ENCODE assay signal across 26 cellular contexts in genomic region chr10:17736223-17736622, GRCh38. TPM values are rescaled to one million over a fixed set of nuclear protein-coding genes. Genes with fewer than 3 reads are reported as not detected.
DNase-seq lines count a peak whose midpoint lies in the region; ATAC-seq, FAIRE-seq and TF ChIP-seq lines count a peak whose summit lies in the region.
"Had no signal": no experiment of that assay in that cellular context is flagged by ENCODE, and none has a peak within 500 bp of the region (broad histone marks: within the 10 kb centered on the region; RNA-seq: fewer than 3 reads in every experiment).

No MANE protein-coding gene starts in this region.

- intact Hi-C loops in GM12878 (cut with micrococcal nuclease; ENCODE audit: unreplicated experiment) = loop anchor here (2.0 to 5.0 kb wide), 2 partner anchors 137 to 481 kb away; no protein-coding TSS in a partner anchor

- no peaks in the 10 kb centered on the region for H3K27me3 ChIP-seq in GM12878 (replicated peaks in 1 of 2; ENCODE audit: control insufficient read depth in 2 of 2, insufficient read depth in 2 of 2, low read length in 1 of 2)
- no peaks in the 10 kb centered on the region for H3K27me3 ChIP-seq in mesendoderm (ENCODE audit: insufficient read depth, low read length, poor library complexity)
- no peaks in the 10 kb centered on the region for H3K27me3 ChIP-seq in smooth muscle cell (ENCODE audit: low read depth)
- H3K27me3 ChIP-seq: neutrophil, Peyer's patch, SJCRH30, uterus had no signal

- H3F3A ChIP-seq in smooth muscle cell (ENCODE audit: low read depth) = no peaks in the 10 kb centered on the region

- peak; percentile 28; the same call in 1 of the 2 replicates for TF ChIP-seq CTCF in LNCAP (IDR thresholded peaks at IDR 0.05)
- TF ChIP-seq CTCF in GM12878 (IDR thresholded peaks at IDR 0.05 in 2 of 3, conservative IDR thresholded peaks at IDR 0.05 in 1 of 3; ENCODE audit: control insufficient read depth in 2 of 3, extremely low read depth in 1 of 3, insufficient read depth in 1 of 3, low read depth in 3 of 3, low read length in 3 of 3) = peak in 2 of 3 experiments; percentile 12 to 18; a peak in 2 of 6 replicates
- TF ChIP-seq CTCF in smooth muscle cell (IDR thresholded peaks at IDR 0.05; ENCODE audit: borderline replicate concordance, insufficient read depth, poor library complexity, severe bottlenecking) = no peak

- RAD21 ChIA-PET in GM12878 (lab: Charles Lee; ENCODE audit: unreplicated experiment) = no interaction called here

- H2AFZ ChIP-seq in GM12878 (ENCODE audit: control insufficient read depth, low read depth, low read length) (no peak overlapping the region), smooth muscle cell (ENCODE audit: low read depth) (no peak overlapping the region)

- no peak for TF ChIP-seq EP300 in GM12878 (IDR thresholded peaks at IDR 0.05; ENCODE audit: borderline replicate concordance in 1 of 2, control insufficient read depth in 1 of 2, low read depth in 2 of 2, low read length in 2 of 2)

- no peak overlapping the region for H3K4ac ChIP-seq in mesendoderm (ENCODE audit: low read depth, low read length)

- H3K9ac ChIP-seq in GM12878 (ENCODE audit: control insufficient read depth, insufficient read depth, low read length) (no peak overlapping the region), mesendoderm (ENCODE audit: low read length) (no peak overlapping the region), smooth muscle cell (ENCODE audit: low read depth) (no peak overlapping the region)

- no peak overlapping the region for H3K4me2 ChIP-seq in GM12878 (ENCODE audit: control insufficient read depth, insufficient read depth)
- H3K4me2 ChIP-seq in mesendoderm (ENCODE audit: low read length) = no peak overlapping the region
- H3K4me2 ChIP-seq in smooth muscle cell = no peak overlapping the region

- 88% methylated on average over 2 of the region's 2 CpGs for WGBS in GM12878 (ENCODE audit: insufficient coverage, insufficient replicate concordance, low lambda C conversion rate, missing lambda C conversion rate)
- no CpG with 5 or more reads among the region's 2 CpGs for WGBS in mesendoderm (ENCODE audit: extremely low coverage, insufficient coverage, low lambda C conversion rate)
- WGBS in smooth muscle cell (ENCODE audit: low lambda C conversion rate) = 91% methylated on average over 2 of the region's 2 CpGs

- H2BK5ac ChIP-seq in mesendoderm (ENCODE audit: low read length) = no peak overlapping the region

- no peak overlapping the region for H3K56ac ChIP-seq in mesendoderm (ENCODE audit: low read length)

- SMC1A ChIA-PET in GM12878 (lab: Charles Lee; ENCODE audit: uncharacterized antibody, unreplicated experiment) = interaction anchor here (0.9 to 1.7 kb wide), 2 partner anchors 118 to 577 kb away, joined by 3 read pairs; no protein-coding TSS in a partner anchor

- DNase-seq in ELR (ENCODE audit: low read depth) (peak; percentile 12), GM12878 (ENCODE audit: low read depth, low spot score) (no peak), mesendoderm (peak; percentile 13), smooth muscle cell (lab: John Stamatoyannopoulos, UW; ENCODE audit: unreplicated experiment) (no peak), SKM-1 (lab: John Stamatoyannopoulos, UW; ENCODE audit: unreplicated experiment) (no peak)
- DNase-seq: activated B cell treated with CpG ODN at 0.5 μM for 24 hours; activated CD4-positive, alpha-beta T cell treated with anti-CD3 and anti-CD28 coated beads, Interleukin-2, amount 50 U/mL, for 4 hours; Kasumi-1; mesenchymal stem cell; NCI-H1048; NCI-H187; NCI-H2171 treated with DMSO at 0.1 percent for 48 hours; NCI-H510A treated with DMSO at 0.1 percent for 48 hours; Peyer's patch; psoas muscle; SJCRH30; stimulated activated CD4-positive, alpha-beta T cell treated with anti-CD3 and anti-CD28 coated beads, Interleukin-15, amount 100 ng/mL, for 24 hours; stimulated activated naive CD4-positive, alpha-beta T cell; T-helper 1 cell; uterus had no signal

- H3K79me2 ChIP-seq in GM12878 (ENCODE audit: control insufficient read depth, insufficient read depth, low read length) (no peaks in the 10 kb centered on the region), mesendoderm (ENCODE audit: control insufficient read depth, insufficient read depth, low read length) (no peaks in the 10 kb centered on the region), smooth muscle cell (ENCODE audit: low read depth) (no peaks in the 10 kb centered on the region)

- H3K4me1 ChIP-seq in GM12878 (ENCODE audit: control insufficient read depth, insufficient read depth, low read length) = no peaks in the 10 kb centered on the region
- no peaks in the 10 kb centered on the region for H3K4me1 ChIP-seq in mesendoderm (ENCODE audit: control insufficient read depth, low read depth, low read length)
- H3K4me1 ChIP-seq in smooth muscle cell (ENCODE audit: low read depth) = no peaks in the 10 kb centered on the region
- H3K4me1 ChIP-seq: Peyer's patch, SJCRH30, uterus had no signal

- H2BK120ac ChIP-seq in mesendoderm (ENCODE audit: low read depth, low read length) = no peak overlapping the region

- BruUV-seq in GM12878 (replicated peaks; lab: Mats Ljungman, UMichigan) = no TSS peak

- no peaks in the 10 kb centered on the region for H3K79me1 ChIP-seq in mesendoderm (ENCODE audit: low read length)

- no peak overlapping the region for H3K23ac ChIP-seq in mesendoderm (ENCODE audit: low read length)

- H3K27ac ChIP-seq in GM12878 (ENCODE audit: control insufficient read depth, insufficient read depth) = no peak overlapping the region
- no peak overlapping the region for H3K27ac ChIP-seq in mesendoderm (ENCODE audit: low read depth, low read length)
- H3K27ac ChIP-seq in smooth muscle cell (ENCODE audit: low read depth) = no peak overlapping the region
- H3K27ac ChIP-seq: neutrophil, Peyer's patch, psoas muscle, SJCRH30, uterus had no signal

- FAIRE-seq in GM12878 (lab: Jason Lieb, UNC) = no peak
- FAIRE-seq: endometrium, GM19239 had no signal

- H2AK5ac ChIP-seq in mesendoderm (ENCODE audit: low read length) = no peak overlapping the region

- H3K9me3 ChIP-seq in GM12878 (replicated peaks; ENCODE audit: control insufficient read depth, insufficient read depth, low read length) = no peaks in the 10 kb centered on the region
- H3K9me3 ChIP-seq in smooth muscle cell (replicated peaks; ENCODE audit: low read depth) = no peaks in the 10 kb centered on the region
- H3K9me3 ChIP-seq: neutrophil, Peyer's patch, psoas muscle, SJCRH30, uterus had no signal

- no peak overlapping the region for H3K4me3 ChIP-seq in GM12878
- H3K4me3 ChIP-seq in mesendoderm (ENCODE audit: low read length) = no peak overlapping the region
- no peak overlapping the region for H3K4me3 ChIP-seq in smooth muscle cell
- H3K4me3 ChIP-seq: Peyer's patch, psoas muscle, SJCRH30, uterus had no signal

- POLR2A ChIA-PET in GM12878 (lab: Charles Lee) = interaction anchor here (0.9 to 1.5 kb wide), 2 partner anchors 92 to 103 kb away, joined by 3 to 4 read pairs; partner anchors contain the start of gene STAM

- ATAC-seq in GM12878 (peak; percentile 73), GM19467 (IDR thresholded peaks at IDR 0.05; ENCODE audit: unreplicated experiment) (no peak)
- ATAC-seq: activated T-helper 17 cell treated with anti-CD3 and anti-CD28 coated beads, Interleukin-2, amount 50 U/mL, for 72 hours had no signal

- H3K36me3 ChIP-seq in GM12878 (ENCODE audit: control insufficient read depth in 2 of 2, insufficient read depth in 2 of 2, low read length in 1 of 2) = no peaks in the 10 kb centered on the region
- H3K36me3 ChIP-seq in mesendoderm (ENCODE audit: control insufficient read depth, insufficient read depth, low read length) = no peaks in the 10 kb centered on the region
- no peaks in the 10 kb centered on the region for H3K36me3 ChIP-seq in smooth muscle cell (ENCODE audit: low read depth)
- H3K36me3 ChIP-seq: neutrophil, Peyer's patch, SJCRH30, uterus had no signal

- in situ Hi-C loops in GM12878 (cut with MboI) = loop anchor here (25.0 kb wide), 1 partner anchor 899 kb away; no protein-coding TSS in a partner anchor

- no peak for TF ChIP-seq POLR2A in GM12878 (IDR thresholded peaks at IDR 0.05; ENCODE audit: low read depth, low read length)

- TF ChIP-seq RAD21 in GM12878 (IDR thresholded peaks at IDR 0.05; ENCODE audit: insufficient read depth, low read depth, low read length) = no peak

- no peak overlapping the region for H4K5ac ChIP-seq in mesendoderm (ENCODE audit: low read length)

- no peaks in the 10 kb centered on the region; the same call in 1 of the 2 replicates for H4K20me1 ChIP-seq in GM12878 (ENCODE audit: control insufficient read depth, insufficient read depth)
- no peaks in the 10 kb centered on the region for H4K20me1 ChIP-seq in smooth muscle cell (ENCODE audit: low read depth)

- no peak overlapping the region for H4K8ac ChIP-seq in mesendoderm (ENCODE audit: low read depth, low read length)

- no peak overlapping the region for H2BK15ac ChIP-seq in mesendoderm (replicated peaks; ENCODE audit: low read depth)

- CTCF ChIA-PET in GM12878 (lab: Yijun Ruan, JAX) = interaction anchor here (0.7 to 2.4 kb wide), 9 partner anchors 10 to 138 kb away, joined by 3 to 7 read pairs (median 4); partner anchors contain the start of genes HACD1 and STAM

- no peak overlapping the region for H3K18ac ChIP-seq in mesendoderm (ENCODE audit: low read length)

RNA-seq across cellular contexts. Expression of gene TMEM236, which starts 15.8 kb away (rescaled TPM):
- total RNA-seq in GM12878 (2013; cell fraction: nucleolus; rRNA removed) = 0.10 TPM in 1 of 2 replicates, not detected in the other
- total RNA-seq in GM12878 (2014; rRNA removed) = not detected in 2 replicates
- total RNA-seq in GM12878 (2014; rRNA removed; fragmentation: Illumina TruSeq; extraction: Trizol) = not detected in 2 replicates
- total RNA-seq in GM12878 (2021) = not detected in 2 replicates
- not detected for polyA plus RNA-seq in GM12878 (2011; ENCODE audit: low read depth)
- 0.01 and 0.03 TPM in 2 replicates for polyA plus RNA-seq in GM12878 (2011; rRNA removed)
- 0.01 and 0.02 TPM in 2 replicates for polyA plus RNA-seq in GM12878 (2011; cell fraction: cytosol; rRNA removed)
- polyA plus RNA-seq in GM12878 (2011; cell fraction: nucleus; rRNA removed) = 0.03 and 0.04 TPM in 2 replicates
- polyA plus RNA-seq in GM12878 (2012) = not detected in 2 replicates
- not detected in 2 replicates for polyA plus RNA-seq in GM12878 (2014; fragmentation: Illumina TruSeq; extraction: Trizol)
- polyA plus RNA-seq in GM12878 (2014; fragmentation: Nextera tagmentation; extraction: Ambion mirVana) = not detected
- not detected in 2 replicates for polyA plus RNA-seq in GM12878 (2014; rRNA removed)
- not detected for polyA plus RNA-seq in GM12878 (2016; fragmentation: Nextera tagmentation; extraction: Ambion mirVana)
- not detected in 2 replicates for polyA minus RNA-seq in GM12878 (2011; rRNA and poly(A)+ RNA removed)
- not detected in 2 replicates for polyA minus RNA-seq in GM12878 (2011; cell fraction: cytosol; rRNA and poly(A)+ RNA removed)
- polyA minus RNA-seq in GM12878 (2011; cell fraction: nucleus; rRNA and poly(A)+ RNA removed) = not detected in 2 replicates
- 0.14 TPM for polyA plus RNA-seq in mesendoderm (2013, experiment 1 of 2)
- polyA plus RNA-seq in mesendoderm (2013, experiment 2 of 2) = 0.17 TPM
- total RNA-seq in smooth muscle cell = 0.09 and 0.18 TPM in 2 replicates
- not detected in 2 replicates for polyA plus RNA-seq in smooth muscle cell
- total RNA-seq: SJCRH30 had no signal

Comparison
In these comparisons a context has a peak if more than half of its experiments do, and no peak if none do; other contexts are left out.
1. DNase-seq: peak in ELR (single experiment) and mesendoderm (single experiment); none in GM12878 (single experiment), smooth muscle cell (single experiment) and SKM-1 (single experiment).